In the genomic region with DNA sequence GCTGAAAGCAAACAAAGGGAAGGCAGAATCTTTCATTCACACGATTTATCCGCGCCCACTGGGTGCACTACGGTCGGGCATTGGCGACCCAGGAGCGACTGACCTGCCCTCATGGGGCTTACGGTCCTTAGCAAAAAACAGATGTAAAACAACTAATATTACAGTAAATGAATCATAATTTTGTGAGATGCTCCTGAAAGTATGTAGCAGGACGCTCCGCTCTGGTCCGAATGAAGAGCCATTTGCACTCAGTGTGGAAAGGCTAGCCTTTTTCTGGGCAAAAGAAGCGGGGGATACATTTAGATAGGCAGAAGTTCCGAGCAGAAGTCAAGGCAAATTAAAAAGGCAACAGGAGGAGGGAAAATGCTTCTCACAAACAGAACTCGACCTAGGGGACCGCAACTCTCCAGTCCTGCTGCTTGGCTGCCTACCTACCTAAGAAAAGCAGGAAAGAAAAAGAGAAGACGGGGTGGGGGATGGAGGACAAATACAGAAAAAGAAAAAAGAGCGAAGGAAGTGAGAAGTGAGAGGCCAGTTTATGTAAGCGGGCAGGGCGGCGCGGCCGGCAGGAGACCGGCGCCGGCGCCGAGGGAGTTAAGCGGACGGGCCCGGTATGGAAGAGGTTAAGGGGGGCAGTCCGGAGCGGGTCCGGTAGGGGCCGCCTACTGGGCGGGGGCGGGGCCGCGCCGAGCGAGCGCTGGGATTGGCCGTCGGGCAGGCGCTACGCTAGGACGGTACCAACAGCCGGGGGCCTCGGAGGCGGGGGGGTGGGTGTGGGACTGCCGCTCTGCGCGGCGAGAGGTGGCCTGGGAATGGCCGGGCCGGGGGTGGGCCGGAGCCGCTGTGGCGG, we compare ENCODE assay signal across 1 cellular context.
TF ChIP-seq lines count a peak whose summit lies in the region.

Gene FAM20B, plus strand, starts transcription at position 770 of the 850 bp plus-strand sequence. CDS start 17,954 bp downstream, outside the sequence.

TF ChIP-seq in GM23338, 12 proteins besides CTCF, POLR2A, EP300 and RAD21 (continued from another document):
- TF ChIP-seq ZNF462 (CRISPR knock-in tag; IDR thresholded peaks at IDR 0.05) (no peak), POLR2AphosphoS5 (IDR thresholded peaks at IDR 0.05; ENCODE audit: low read depth) (peak; percentile 38; the same call in 1 of the 2 replicates), EZH2phosphoT487 (IDR thresholded peaks at IDR 0.05; ENCODE audit: unreplicated experiment) (no peak), JUNB (IDR thresholded peaks at IDR 0.05; ENCODE audit: unreplicated experiment) (no peak), ZNF114 (CRISPR knock-in tag; IDR thresholded peaks at IDR 0.05) (no peak)
